Comparison of ENCODE assay signal across 8 cellular contexts in the genomic region with DNA sequence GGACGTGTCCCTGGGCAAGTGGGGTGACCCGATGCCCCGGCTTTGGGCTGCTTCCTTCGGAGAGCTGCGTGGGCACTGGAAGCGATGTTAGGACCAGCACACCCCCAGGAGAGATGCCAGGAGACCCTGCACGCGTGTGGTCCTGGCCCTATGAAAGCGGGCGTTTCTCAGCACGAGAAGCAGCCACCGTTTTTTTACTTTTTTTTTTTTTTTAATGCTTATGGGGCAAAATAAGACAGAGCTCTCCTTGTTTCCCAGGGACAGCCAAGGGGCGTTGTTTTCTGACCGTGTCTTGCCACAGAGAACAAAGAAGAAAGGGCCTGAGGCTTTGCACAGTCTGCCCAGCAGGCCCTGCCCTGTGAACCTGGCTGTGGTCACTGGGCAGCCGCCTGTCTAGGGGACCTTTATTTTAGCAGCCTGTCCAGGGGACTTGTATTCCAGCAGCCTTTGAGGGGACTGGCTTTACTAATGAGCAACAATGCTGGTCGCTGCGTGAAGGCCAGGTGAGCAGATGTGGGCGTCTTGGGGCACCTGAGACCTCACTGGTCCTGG. TPM values are rescaled to one million over a fixed set of nuclear protein-coding genes. Genes with fewer than 3 reads are reported as not detected.
DNase-seq lines count a peak whose midpoint lies in the region; ATAC-seq and TF ChIP-seq lines count a peak whose summit lies in the region.

No MANE protein-coding gene starts in this region.

- H3K27me3 ChIP-seq in Peyer's patch (no peaks in the 10 kb centered on the region), esophagus muscularis mucosa (peaks cover 0 to 6% (median 0%) of the 10 kb centered on the region in 4 donors), parathyroid adenoma (ENCODE audit: control insufficient read depth, insufficient read depth, low read length) (no peaks in the 10 kb centered on the region)

- H3K27ac ChIP-seq in Peyer's patch, result peak overlapping the region in 3 of 4 donors; percentile 79 to 95 (median 86)
- H3K27ac ChIP-seq in esophagus muscularis mucosa (replicated peaks in 1 of 4), result peak overlapping the region in 2 of 4 donors; percentile 74 to 75
- peak overlapping the region; percentile 96 for H3K27ac ChIP-seq in parathyroid adenoma

- no peak for ATAC-seq in HG03097 (IDR thresholded peaks at IDR 0.05; ENCODE audit: low FRiP score, unreplicated experiment)
- ATAC-seq in HG03565 (IDR thresholded peaks at IDR 0.05; ENCODE audit: unreplicated experiment), result no peak
- ATAC-seq in HG02852 (IDR thresholded peaks at IDR 0.05; ENCODE audit: unreplicated experiment), result no peak

- DNase-seq in EL (peak; percentile 27), Peyer's patch (no peak), esophagus muscularis mucosa (ENCODE audit: extremely low spot score) (no peak), NCI-H2227 treated with DMSO at 0.1 percent for 48 hours (lab: John Stamatoyannopoulos, UW) (no peak)

- 41% methylated on average over 15 of the region's 18 CpGs for WGBS in esophagus muscularis mucosa

- TF ChIP-seq EP300 in esophagus muscularis mucosa (IDR thresholded peaks at IDR 0.05), result no peak

- H3K9me3 ChIP-seq in Peyer's patch, result no peaks in the 10 kb centered on the region
- no peaks in the 10 kb centered on the region for H3K9me3 ChIP-seq in esophagus muscularis mucosa
- H3K9me3 ChIP-seq in parathyroid adenoma (ENCODE audit: control insufficient read depth, low read length), result no peaks in the 10 kb centered on the region

- intact Hi-C loops in esophagus muscularis mucosa (cut with DNase I), result no loop called here

- TF ChIP-seq CTCF in Peyer's patch (IDR thresholded peaks at IDR 0.05) (no peak), esophagus muscularis mucosa (IDR thresholded peaks at IDR 0.05) (no peak), parathyroid adenoma (IDR thresholded peaks at IDR 0.05) (no peak)

- peak overlapping the region; percentile 93 for H3K4me2 ChIP-seq in parathyroid adenoma (ENCODE audit: low read length)

- H3K79me2 ChIP-seq in parathyroid adenoma, result peaks cover 14% of the 10 kb centered on the region

- no peak for TF ChIP-seq POLR2A in Peyer's patch (IDR thresholded peaks at IDR 0.05)
- no peak for TF ChIP-seq POLR2A in esophagus muscularis mucosa (IDR thresholded peaks at IDR 0.05; ENCODE audit: low read depth)

- H3K4me1 ChIP-seq in Peyer's patch, result peaks cover 7 to 48% (median 14%) of the 10 kb centered on the region in 4 donors
- peaks cover 25 to 41% (median 39%) of the 10 kb centered on the region in 4 donors for H3K4me1 ChIP-seq in esophagus muscularis mucosa
- H3K4me1 ChIP-seq in parathyroid adenoma, result peaks cover 30% of the 10 kb centered on the region

- H3K36me3 ChIP-seq in Peyer's patch (peaks cover 0 to 40% (median 0%) of the 10 kb centered on the region in 3 donors), esophagus muscularis mucosa (peaks cover 0 to 19% (median 6%) of the 10 kb centered on the region in 4 donors), parathyroid adenoma (ENCODE audit: control insufficient read depth, insufficient read depth, low read length) (no peaks in the 10 kb centered on the region)

- H3K9ac ChIP-seq in parathyroid adenoma, result peak overlapping the region; percentile 91

- peak overlapping the region; percentile 82 to 99 (median 94) for H3K4me3 ChIP-seq in Peyer's patch
- H3K4me3 ChIP-seq in esophagus muscularis mucosa, result peak overlapping the region; percentile 90 to 92 (median 92)
- H3K4me3 ChIP-seq in parathyroid adenoma (ENCODE audit: low read depth, low read length), result peak overlapping the region; percentile 81

- H2AFZ ChIP-seq in parathyroid adenoma, result peak overlapping the region; percentile 69

RNA-seq across cellular contexts. Expression of a gene that starts 1.0 kb away (rescaled TPM):
- total RNA-seq in Peyer's patch (100 to 1,000 TPM in 1 of 4 donors, 10 to 100 TPM in 3; 37.1 to 109 (median 64.1) TPM), esophagus muscularis mucosa (1 to 10 TPM; 2.1 to 5.5 (median 4.8) TPM)

RNA-seq across cellular contexts. Expression of a gene that starts 9.9 kb away (rescaled TPM):
- 10 to 100 TPM; 65.6 to 99.9 (median 76.4) TPM for total RNA-seq in Peyer's patch
- total RNA-seq in esophagus muscularis mucosa, result 10 to 100 TPM; 24.5 to 47.9 (median 39.2) TPM

RNA-seq across cellular contexts. Expression of a gene that starts 29.3 kb away (rescaled TPM):
- total RNA-seq in Peyer's patch (100 to 1,000 TPM; 118 to 186 (median 171) TPM), esophagus muscularis mucosa (10 to 100 TPM; 47.8 to 99.1 (median 65.5) TPM)

RNA-seq across cellular contexts. Expression of a gene that starts 29.5 kb away (rescaled TPM):
- total RNA-seq in Peyer's patch (10 to 100 TPM; 33.5 to 45.4 (median 43.4) TPM), esophagus muscularis mucosa (10 to 100 TPM; 23.7 to 38.3 (median 27.3) TPM)

RNA-seq across cellular contexts. Expression of a gene that starts 46.5 kb away (rescaled TPM):
- total RNA-seq in Peyer's patch, result 10 to 100 TPM; 13.9 to 27.2 (median 17.0) TPM
- 10 to 100 TPM in 3 of 4 donors, 1 to 10 TPM in 1; 8.9 to 14.1 (median 12.6) TPM for total RNA-seq in esophagus muscularis mucosa

Comparison
In these comparisons a context has a peak if more than half of its experiments do, and no peak if none do; other contexts are left out.
1. RNA of a gene that starts 1.0 kb away (total RNA-seq): 37.1 to 109 TPM in Peyer's patch; 2.1 to 5.5 TPM in esophagus muscularis mucosa; every median in the first group is over 4 times any median in the second.
2. Peak in every context shown above with its lines, with median percentiles within 50 percentile points of each other: H3K4me3 ChIP-seq.